33 cellular contexts compared by ENCODE assay signal in the genomic region with DNA sequence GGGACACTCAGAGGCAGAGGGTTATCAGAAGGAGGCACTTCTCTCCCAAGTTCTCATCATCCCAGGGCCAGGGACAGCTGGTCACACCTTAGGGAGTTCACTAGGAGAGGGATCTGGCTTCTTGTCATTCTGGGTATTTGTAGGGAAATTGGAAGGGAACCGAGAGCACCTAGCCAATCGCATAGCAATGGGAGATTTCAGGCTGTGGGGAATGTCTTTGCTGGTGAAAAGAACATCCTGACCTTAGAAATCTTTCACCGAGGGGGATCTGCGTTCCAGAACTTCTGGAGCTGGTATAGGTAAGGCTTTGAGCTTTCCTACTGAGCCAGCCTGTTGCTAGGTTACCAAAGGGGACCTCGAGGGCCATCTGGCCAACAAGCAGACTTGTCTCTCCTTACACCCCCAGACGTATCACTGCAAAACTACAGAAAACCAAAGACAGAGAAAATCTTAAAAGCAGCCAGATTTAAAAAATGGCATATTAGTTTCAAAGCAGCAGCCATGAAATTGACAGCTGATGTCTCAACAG. TPM values are rescaled to one million over a fixed set of nuclear protein-coding genes. Genes with fewer than 3 reads are reported as not detected.
"Had no signal": no experiment of that assay in that cellular context is flagged by ENCODE, and none has a peak within 500 bp of the region (broad histone marks: within the 10 kb centered on the region; RNA-seq: fewer than 3 reads in every experiment).

No MANE protein-coding gene starts in this region.

- H3K27me3 Mint-ChIP-seq: activated B cell treated with CpG ODN at 0.5 μM for 24 hours; activated CD4-positive, alpha-beta memory T cell treated with anti-CD3 and anti-CD28 coated beads for 36 hours had no signal

- H3K4me3 Mint-ChIP-seq: activated B cell treated with CpG ODN at 0.5 μM for 24 hours; activated CD4-positive, alpha-beta memory T cell treated with anti-CD3 and anti-CD28 coated beads for 36 hours; activated naive CD4-positive, alpha-beta T cell treated with anti-CD3 and anti-CD28 coated beads for 36 hours; activated T-cell treated with anti-CD3 and anti-CD28 coated beads, Interleukin-2, amount 50 U/mL, for 4 hours; activated T-helper 1 cell treated with anti-CD3 and anti-CD28 coated beads, Interleukin-12 subunit alpha, Interleukin-12 subunit beta, Interleukin-2, Interleukin-4 antibody, amounts not matched to agents 30 ng/mL and 10 ng/mL and 1 ng/mL, durations not matched to agents 14 hours and 24 hours and 36 hours; brain; T-helper 1 cell treated with Interleukin-12 subunit alpha and Interleukin-12 subunit beta and Interleukin-4 antibody, amounts not matched to agents 30 μg/mL and 1 μg/mL, for 36 hours; T-helper 2 cell treated with Interferon-gamma antibody and Interleukin-4, amounts not matched to agents 5 μg/mL and 100 μg/mL, for 36 hours had no signal

- H3K27ac Mint-ChIP-seq: activated B cell treated with CpG ODN at 0.5 μM for 24 hours; activated CD4-positive, alpha-beta memory T cell treated with anti-CD3 and anti-CD28 coated beads for 36 hours; activated naive CD4-positive, alpha-beta T cell treated with anti-CD3 and anti-CD28 coated beads for 36 hours; activated naive CD4-positive, alpha-beta T cell treated with anti-CD3 and anti-CD28 coated beads, Interleukin-2, amount 50 U/mL, for 72 hours; activated T-helper 1 cell treated with anti-CD3 and anti-CD28 coated beads, Interleukin-12 subunit alpha, Interleukin-12 subunit beta, Interleukin-2, Interleukin-4 antibody, amounts not matched to agents 30 ng/mL and 10 ng/mL and 1 ng/mL, durations not matched to agents 14 hours and 24 hours and 36 hours; brain; T-helper 1 cell treated with Interleukin-12 subunit alpha and Interleukin-12 subunit beta and Interleukin-4 antibody, amounts not matched to agents 30 μg/mL and 1 μg/mL, for 36 hours; T-helper 2 cell treated with Interferon-gamma antibody and Interleukin-4, amounts not matched to agents 5 μg/mL and 100 μg/mL, for 36 hours had no signal

- H3K9me3 Mint-ChIP-seq: activated B cell treated with CpG ODN at 0.5 μM for 24 hours; activated CD4-positive, alpha-beta memory T cell treated with anti-CD3 and anti-CD28 coated beads for 36 hours; activated naive CD4-positive, alpha-beta T cell treated with anti-CD3 and anti-CD28 coated beads for 36 hours; activated T-helper 1 cell treated with anti-CD3 and anti-CD28 coated beads, Interleukin-12 subunit alpha, Interleukin-12 subunit beta, Interleukin-2, Interleukin-4 antibody, amounts not matched to agents 30 ng/mL and 10 ng/mL and 1 ng/mL, durations not matched to agents 14 hours and 24 hours and 36 hours; T-helper 1 cell treated with Interleukin-12 subunit alpha and Interleukin-12 subunit beta and Interleukin-4 antibody, amounts not matched to agents 30 μg/mL and 1 μg/mL, for 36 hours; T-helper 2 cell treated with Interferon-gamma antibody and Interleukin-4, amounts not matched to agents 5 μg/mL and 100 μg/mL, for 36 hours had no signal

- ATAC-seq: activated naive CD4-positive, alpha-beta T cell treated with anti-CD3 and anti-CD28 coated beads, Interleukin-2, amount 50 U/mL, for 72 hours; activated T-cell treated with anti-CD3 and anti-CD28 coated beads, Interleukin-2, amount 50 U/mL, for 4 hours; PC-3 had no signal

- DNase-seq: activated B cell treated with CpG ODN at 0.5 μM for 24 hours; activated CD4-positive, alpha-beta memory T cell treated with anti-CD3 and anti-CD28 coated beads for 36 hours; activated CD4-positive, alpha-beta T cell treated with anti-CD3 and anti-CD28 coated beads for 4 hours; activated CD4-positive, alpha-beta T cell treated with anti-CD3 and anti-CD28 coated beads, Interleukin-2, amount 50 U/mL, for 1 hour; activated CD4-positive, CD25-positive, alpha-beta regulatory T cell treated with anti-CD3 and anti-CD28 coated beads, Interleukin-2, amount 50 U/mL, for 72 hours; activated CD8-positive, alpha-beta memory T cell treated with anti-CD3 and anti-CD28 coated beads, Interleukin-2, amount 50 U/mL, for 4 hours; activated gamma-delta T cell treated with Interleukin-2 at 50 U/mL for 16 hours; activated naive CD4-positive, alpha-beta T cell treated with anti-CD3 and anti-CD28 coated beads for 36 hours; activated T-cell treated with anti-CD3 and anti-CD28 coated beads for 4 hours; activated T-cell treated with anti-CD3 and anti-CD28 coated beads, Interleukin-2, amount 50 U/mL, for 4 hours; NCI-H1105; NCI-H1417 treated with DMSO at 0.1 percent for 48 hours; NCI-H187 treated with DMSO at 0.1 percent for 48 hours; NCI-H2081; NCI-H226; NCI-H446 treated with DMSO at 0.1 percent for 48 hours; NCI-H526; NCI-H748 treated with DMSO at 0.1 percent for 48 hours; NK-92 treated with Interleukin-12 subunit alpha and Interleukin-12 subunit beta, amount 100 ng/mL, for 24 hours; PC-3; Peyer's patch; RPMI8226; SHP77 treated with DMSO at 0.1 percent for 48 hours; SK-N-SH had no signal

- H3K36me3 Mint-ChIP-seq: activated CD4-positive, alpha-beta memory T cell treated with anti-CD3 and anti-CD28 coated beads for 36 hours; brain had no signal

- H3K4me1 Mint-ChIP-seq: activated B cell treated with CpG ODN at 0.5 μM for 24 hours, brain had no signal

RNA-seq across cellular contexts. Expression of a gene that starts 6.8 kb away (rescaled TPM):
- total RNA-seq: activated B cell treated with CpG ODN at 0.5 μM for 24 hours; activated CD4-positive, alpha-beta memory T cell treated with anti-CD3 and anti-CD28 coated beads for 36 hours; activated naive CD4-positive, alpha-beta T cell treated with anti-CD3 and anti-CD28 coated beads for 36 hours; activated naive CD4-positive, alpha-beta T cell treated with anti-CD3 and anti-CD28 coated beads, Interleukin-2, amount 50 U/mL, for 72 hours; activated T-cell treated with anti-CD3 and anti-CD28 coated beads, Interleukin-2, amount 50 U/mL, for 4 hours; activated T-helper 1 cell treated with anti-CD3 and anti-CD28 coated beads, Interleukin-12 subunit alpha, Interleukin-12 subunit beta, Interleukin-2, Interleukin-4 antibody, amounts not matched to agents 30 ng/mL and 10 ng/mL and 1 ng/mL, durations not matched to agents 14 hours and 24 hours and 36 hours; bronchial epithelial cell; chondrocyte; M059J; PC-3; Peyer's patch; SJSA1 had no signal
